Comparison of ENCODE assay signal across 18 cellular contexts in genomic region chr1:215766521-215766920, GRCh38.
"Had no signal": no experiment of that assay in that cellular context is flagged by ENCODE, and none has a peak within 500 bp of the region (broad histone marks: within the 10 kb centered on the region; RNA-seq: fewer than 3 reads in every experiment).

No MANE protein-coding gene starts in this region.

- H3K4me3 Mint-ChIP-seq: naive thymus-derived CD4-positive, alpha-beta T cell had no signal

- H3K4me3 ChIP-seq: coronary artery, dorsolateral prefrontal cortex, esophagus muscularis mucosa, heart right ventricle, left lung, lower lobe of right lung had no signal

- H3K36me3 ChIP-seq: esophagus muscularis mucosa, heart right ventricle, left lung, lower lobe of right lung had no signal

- H3K27ac ChIP-seq: coronary artery, dorsolateral prefrontal cortex, esophagus muscularis mucosa, foreskin keratinocyte, heart right ventricle, left lung, lower lobe of right lung had no signal

- ATAC-seq: foreskin keratinocyte; heart right ventricle; left cardiac atrium; left lung; left ventricle myocardium superior; lower lobe of right lung; naive thymus-derived CD4-positive, alpha-beta T cell had no signal

- H3K4me1 ChIP-seq: esophagus muscularis mucosa, foreskin keratinocyte, heart right ventricle, left lung, lower lobe of right lung had no signal

- H3K9me3 ChIP-seq: esophagus muscularis mucosa, heart right ventricle, left lung, lower lobe of right lung had no signal

- H3K27me3 ChIP-seq: esophagus muscularis mucosa, left lung had no signal

- H3K27ac Mint-ChIP-seq: naive thymus-derived CD4-positive, alpha-beta T cell had no signal

- H3K4me1 Mint-ChIP-seq: naive thymus-derived CD4-positive, alpha-beta T cell had no signal

- H3K27me3 Mint-ChIP-seq: naive thymus-derived CD4-positive, alpha-beta T cell had no signal

- DNase-seq: dermis blood vessel endothelial cell; dorsolateral prefrontal cortex; effector CD4-positive, alpha-beta T cell; effector memory CD4-positive, alpha-beta T cell; foreskin keratinocyte; glutamatergic neuron; head of caudate nucleus; heart right ventricle; hippocampal formation; left cardiac atrium; left lung; left ventricle myocardium superior; lower lobe of right lung; mesenchymal stem cell; midbrain; naive thymus-derived CD4-positive, alpha-beta T cell had no signal
